Comparison of ENCODE assay signal across 20 cellular contexts in the genomic region with DNA sequence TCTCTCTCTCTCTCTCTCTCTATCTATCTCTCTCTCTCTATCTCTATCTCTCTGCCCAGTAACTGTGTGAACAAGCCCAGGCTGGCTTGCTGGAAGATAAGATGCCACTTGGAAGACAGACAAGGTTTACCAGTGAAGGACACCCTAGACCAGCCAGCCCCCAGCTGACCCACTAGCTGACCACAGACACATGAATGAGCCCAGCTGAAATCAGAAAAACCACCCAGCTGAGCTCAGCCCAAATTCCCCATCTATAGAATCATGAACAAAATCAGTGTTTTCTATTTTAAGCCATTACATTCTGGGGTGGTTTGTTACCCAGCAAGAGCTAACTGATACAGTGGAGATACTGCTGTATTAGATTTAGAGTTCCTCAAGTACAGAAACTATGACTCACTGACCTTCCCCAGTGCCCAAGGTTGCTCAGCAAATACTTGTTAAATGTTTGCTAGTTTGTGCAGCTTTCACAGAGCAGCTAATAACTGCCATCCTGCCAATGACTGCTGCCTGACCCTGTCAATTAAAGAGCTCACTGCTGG. TPM values are rescaled to one million over a fixed set of nuclear protein-coding genes. Genes with fewer than 3 reads are reported as not detected.
"Had no signal": no experiment of that assay in that cellular context is flagged by ENCODE, and none has a peak within 500 bp of the region (broad histone marks: within the 10 kb centered on the region; RNA-seq: fewer than 3 reads in every experiment).

No MANE protein-coding gene starts in this region.

- H3K9me3 Mint-ChIP-seq: central memory CD8-positive, alpha-beta T cell; natural killer cell treated with Interleukin-12 subunit alpha and Interleukin-12 subunit beta and Interleukin-15 and Interleukin-18, amount 100 ng/mL, for 72 hours; stimulated activated naive CD8-positive, alpha-beta T cell treated with anti-CD3 and anti-CD28 coated beads, Interleukin-15, Interleukin-2, amounts not matched to agents 100 ng/mL and 50 ng/mL, for 24 hours had no signal

- DNase-seq: activated CD4-positive, alpha-beta T cell treated with anti-CD3 and anti-CD28 coated beads for 48 hours; activated CD8-positive, alpha-beta T cell treated with anti-CD3 and anti-CD28 coated beads for 36 hours; activated gamma-delta T cell treated with Interleukin-2 at 50 U/mL for 16 hours; activated T-cell treated with anti-CD3 and anti-CD28 coated beads, Interleukin-2, amount 50 U/mL, for 72 hours; amygdala; cortex of kidney; effector CD8-positive, alpha-beta T cell; islet precursor cell; mesenchymal stem cell; posterior cingulate gyrus; T-helper 17 cell had no signal

- H3K4me1 Mint-ChIP-seq: brain; central memory CD8-positive, alpha-beta T cell; T-helper 17 cell had no signal

- H3K36me3 Mint-ChIP-seq: activated naive CD8-positive, alpha-beta T cell; natural killer cell treated with Interleukin-12 subunit alpha and Interleukin-12 subunit beta and Interleukin-15 and Interleukin-18, amount 100 ng/mL, for 72 hours had no signal

- H3K9me3 ChIP-seq: gastroesophageal sphincter, suprapubic skin had no signal

- H3K27ac ChIP-seq: suprapubic skin had no signal

- H3K27me3 ChIP-seq: gastroesophageal sphincter, suprapubic skin had no signal

- H3K4me3 Mint-ChIP-seq: activated CD8-positive, alpha-beta T cell treated with anti-CD3 and anti-CD28 coated beads for 36 hours; activated naive CD8-positive, alpha-beta T cell; activated T-cell treated with anti-CD3 and anti-CD28 coated beads, Interleukin-2, amount 50 U/mL, for 72 hours; brain; central memory CD8-positive, alpha-beta T cell; natural killer cell treated with Interleukin-12 subunit alpha and Interleukin-12 subunit beta and Interleukin-15 and Interleukin-18, amount 100 ng/mL, for 72 hours; stimulated activated naive CD8-positive, alpha-beta T cell treated with anti-CD3 and anti-CD28 coated beads, Interleukin-15, Interleukin-2, amounts not matched to agents 100 ng/mL and 50 ng/mL, for 24 hours; T-helper 17 cell; type B pancreatic cell had no signal

- ATAC-seq: activated CD8-positive, alpha-beta T cell treated with anti-CD3 and anti-CD28 coated beads for 36 hours; activated T-cell treated with anti-CD3 and anti-CD28 coated beads, Interleukin-2, amount 50 U/mL, for 72 hours; gastroesophageal sphincter; left lobe of liver; natural killer cell treated with Interleukin-12 subunit alpha and Interleukin-12 subunit beta and Interleukin-15 and Interleukin-18, amount 100 ng/mL, for 72 hours; T-helper 17 cell had no signal

- H3K4me3 ChIP-seq: gastroesophageal sphincter, suprapubic skin had no signal

- H3K27me3 Mint-ChIP-seq: type B pancreatic cell had no signal

RNA-seq across cellular contexts. Expression of a gene that starts 18.0 kb away (rescaled TPM):
- total RNA-seq: activated CD8-positive, alpha-beta T cell treated with anti-CD3 and anti-CD28 coated beads for 36 hours; natural killer cell treated with Interleukin-12 subunit alpha and Interleukin-12 subunit beta and Interleukin-15 and Interleukin-18, amount 100 ng/mL, for 72 hours; T-helper 17 cell had no signal
